ENCODE assay signal across 8 cellular contexts in genomic region chr14:105167303-105168092, GRCh38. TPM values are rescaled to one million over a fixed set of nuclear protein-coding genes. Genes with fewer than 3 reads are reported as not detected.
DNase-seq lines count a peak whose midpoint lies in the region; ATAC-seq and TF ChIP-seq lines count a peak whose summit lies in the region.

No MANE protein-coding gene starts in this region.

- peaks cover 3% of the 10 kb centered on the region for H3K4me1 Mint-ChIP-seq in T-helper 17 cell

- DNase-seq in activated T-cell treated with anti-CD3 and anti-CD28 coated beads for 48 hours (ENCODE audit: low read depth) (peak; percentile 18), T-helper 17 cell (no peak), thoracic aorta (ENCODE audit: low spot score) (no peak), NCI-H128 (lab: John Stamatoyannopoulos, UW; ENCODE audit: unreplicated experiment) (no peak), midbrain (lab: John Stamatoyannopoulos, UW) (no peak)
- DNase-seq in activated T-cell treated with anti-CD3 and anti-CD28 coated beads, Interleukin-2, amount 50 U/mL, for 1 hour = no peak
- DNase-seq in central memory CD4-positive, alpha-beta T cell = no peak

- no peak for TF ChIP-seq CTCF in thoracic aorta (IDR thresholded peaks at IDR 0.05)

- H3K27ac ChIP-seq in thoracic aorta = no peak overlapping the region

- H3K36me3 Mint-ChIP-seq in T-helper 17 cell (ENCODE audit: low read depth) = no peaks in the 10 kb centered on the region

- H3K9me3 ChIP-seq in T-helper 17 cell (ENCODE audit: control insufficient read depth, low read length, poor library complexity, severe bottlenecking) (no peaks in the 10 kb centered on the region), thoracic aorta (no peaks in the 10 kb centered on the region)

- H3K4me3 Mint-ChIP-seq in T-helper 17 cell = peak overlapping the region; percentile 71

- H3K4me3 ChIP-seq in iPS-11a (ENCODE audit: low read depth, low read length) (peak overlapping the region; percentile 20), thoracic aorta (peak overlapping the region; percentile 62)

- no peak overlapping the region for H3K27ac Mint-ChIP-seq in T-helper 17 cell

- H3K36me3 ChIP-seq in thoracic aorta = no peaks in the 10 kb centered on the region

- H3K4me1 ChIP-seq in thoracic aorta (ENCODE audit: control insufficient read depth in 1 of 2, low read depth in 2 of 2) = peaks cover 12 to 29% of the 10 kb centered on the region in 2 donors

- no peaks in the 10 kb centered on the region for H3K27me3 ChIP-seq in thoracic aorta (replicated peaks; ENCODE audit: insufficient read depth)

- H3K27me3 Mint-ChIP-seq in T-helper 17 cell = peaks cover 18% of the 10 kb centered on the region

- ATAC-seq in T-helper 17 cell = no peak
- ATAC-seq in thoracic aorta (ENCODE audit: insufficient number of reproducible peaks, low FRiP score, low read depth) = no peak

RNA-seq across cellular contexts. Expression of gene JAG2, which starts 1.1 kb away (rescaled TPM):
- total RNA-seq in T-helper 17 cell (1 to 10 TPM in 1 of 2 donors, under 1 TPM in 1; 0.55 to 1.2 TPM), thoracic aorta (10 to 100 TPM in 1 of 2 donors, 1 to 10 TPM in 1; 8.8 to 12.0 TPM)

RNA-seq across cellular contexts. Expression of gene NUDT14, which starts 13.6 kb away (rescaled TPM):
- total RNA-seq in T-helper 17 cell = 10 to 100 TPM; 10.8 to 15.4 TPM
- 10 to 100 TPM in 1 of 2 donors, 1 to 10 TPM in 1; 4.1 to 23.6 TPM for total RNA-seq in thoracic aorta

Comparison
In these comparisons a context has a peak if more than half of its experiments do, and no peak if none do; other contexts are left out.
1. RNA of gene JAG2, which starts 1.1 kb away (total RNA-seq): 8.8 to 12.0 TPM in thoracic aorta; 0.55 to 1.2 TPM in T-helper 17 cell; every median in the first group is over 4 times any median in the second.